In genomic region chr2:101265893-101266499, GRCh38 we compare ENCODE assay signal across 1 cellular context.
TF ChIP-seq lines count a peak whose summit lies in the region.

No MANE protein-coding gene starts in this region.

TF ChIP-seq in GM12878, 131 proteins besides CTCF, POLR2A, EP300 and RAD21:
- TF ChIP-seq SPI1 (IDR thresholded peaks at IDR 0.05; ENCODE audit: borderline replicate concordance, insufficient read depth, low read depth, low read length), result peak; percentile 11; the same call in 1 of the 2 replicates
- no peak for TF ChIP-seq SIN3A (IDR thresholded peaks at IDR 0.05; ENCODE audit: low read depth, low read length)
- TF ChIP-seq NFIC (IDR thresholded peaks at IDR 0.05; ENCODE audit: low read depth, low read length), result no peak
